ENCODE assay signal across 18 cellular contexts in the genomic region with DNA sequence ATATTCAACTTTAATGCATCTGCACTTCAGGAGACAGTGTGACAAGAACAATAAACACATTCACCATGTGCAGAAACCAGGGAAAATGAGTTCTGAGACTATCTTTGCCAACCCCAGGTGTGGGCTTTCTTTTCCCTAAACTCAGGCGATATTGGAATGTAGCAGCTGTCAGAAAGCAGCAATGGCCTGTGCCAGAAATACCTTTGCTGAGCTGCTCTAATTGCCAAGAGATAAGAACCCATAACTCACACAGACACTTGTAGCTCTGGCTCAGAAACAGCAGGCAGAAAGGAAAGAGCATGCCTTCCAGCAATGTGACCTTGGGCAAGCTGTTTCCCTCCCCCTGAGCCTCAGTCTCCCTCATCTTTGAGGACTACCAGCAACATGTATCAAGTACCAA.
DNase-seq lines count a peak whose midpoint lies in the region; ATAC-seq and TF ChIP-seq lines count a peak whose summit lies in the region.
"Had no signal": no experiment of that assay in that cellular context is flagged by ENCODE, and none has a peak within 500 bp of the region (broad histone marks: within the 10 kb centered on the region; RNA-seq: fewer than 3 reads in every experiment).

No MANE protein-coding gene starts in this region.

- no peaks in the 10 kb centered on the region for H3K9me3 ChIP-seq in Caco-2
- no peaks in the 10 kb centered on the region for H3K9me3 ChIP-seq in cardiac muscle cell (ENCODE audit: low read depth)
- H3K9me3 ChIP-seq: neutrophil had no signal

- intact Hi-C loops in Caco-2 (cut with micrococcal nuclease; ENCODE audit: unreplicated experiment): loop anchor here (1.0 kb wide), 2 partner anchors 11 to 116 kb away; no protein-coding TSS in a partner anchor

- no peak overlapping the region for H3K9ac ChIP-seq in mesendoderm (ENCODE audit: low read length)

- peak; percentile 53 to 62 for DNase-seq in Caco-2
- peak; percentile 55 for DNase-seq in NCI-H82 (lab: John Stamatoyannopoulos, UW)
- peak in 1 of 2 donors; percentile 86 for DNase-seq in cardiac muscle cell (ENCODE audit: low read depth in 1 of 2, low spot score in 1 of 2)
- peak; percentile 85 for DNase-seq in mesendoderm
- DNase-seq: activated CD4-positive, alpha-beta T cell treated with anti-CD3 and anti-CD28 coated beads for 36 hours; DMS153; endodermal cell; GDM1; NCI-H1436 treated with DMSO at 0.1 percent for 48 hours had no signal

- peak overlapping the region; percentile 98 for H3K27ac ChIP-seq in cardiac muscle cell
- H3K27ac ChIP-seq in mesendoderm (ENCODE audit: low read depth, low read length): no peak overlapping the region
- H3K27ac ChIP-seq: C4-2B, coronary artery, neutrophil had no signal

- no peak overlapping the region for H4K8ac ChIP-seq in mesendoderm (ENCODE audit: low read depth, low read length)

- ATAC-seq in GM18868 (IDR thresholded peaks at IDR 0.05; ENCODE audit: unreplicated experiment) (no peak), GM21447 (IDR thresholded peaks at IDR 0.05; ENCODE audit: unreplicated experiment) (no peak), HG02798 (IDR thresholded peaks at IDR 0.05; ENCODE audit: poor library complexity, unreplicated experiment) (no peak), HG03108 (IDR thresholded peaks at IDR 0.05; ENCODE audit: unreplicated experiment) (no peak)

- no TSS peak for BruUV-seq in Caco-2 (replicated peaks; lab: Mats Ljungman, UMichigan)

- no peak overlapping the region for H2BK15ac ChIP-seq in mesendoderm (replicated peaks; ENCODE audit: low read depth)

- H3K27me3 Mint-ChIP-seq in Caco-2 (ENCODE audit: insufficient read depth, unreplicated experiment): no peaks in the 10 kb centered on the region
- H3K27me3 Mint-ChIP-seq: brain had no signal

- H3K36me3 ChIP-seq in Caco-2 (ENCODE audit: control insufficient read depth, insufficient read depth, low read length): no peaks in the 10 kb centered on the region
- H3K36me3 ChIP-seq in cardiac muscle cell: no peaks in the 10 kb centered on the region
- H3K36me3 ChIP-seq in mesendoderm (ENCODE audit: control insufficient read depth, insufficient read depth, low read length): no peaks in the 10 kb centered on the region
- H3K36me3 ChIP-seq: neutrophil had no signal

- no peaks in the 10 kb centered on the region for H3K36me3 Mint-ChIP-seq in Caco-2 (ENCODE audit: insufficient read depth, unreplicated experiment)
- H3K36me3 Mint-ChIP-seq: activated naive CD4-positive, alpha-beta T cell treated with anti-CD3 and anti-CD28 coated beads, Interleukin-2, amount 50 U/mL, for 72 hours; brain had no signal

- no peak overlapping the region for H2BK120ac ChIP-seq in mesendoderm (ENCODE audit: low read depth, low read length)

- H3K27me3 ChIP-seq in Caco-2 (replicated peaks; ENCODE audit: control insufficient read depth, insufficient read depth, low read length) (no peaks in the 10 kb centered on the region), cardiac muscle cell (no peaks in the 10 kb centered on the region), mesendoderm (ENCODE audit: insufficient read depth, low read length, poor library complexity) (no peaks in the 10 kb centered on the region)

- H3K4me3 Mint-ChIP-seq in Caco-2 (ENCODE audit: unreplicated experiment): no peak overlapping the region
- H3K4me3 Mint-ChIP-seq: activated CD4-positive, alpha-beta T cell treated with anti-CD3 and anti-CD28 coated beads for 36 hours; endodermal cell had no signal

- no peak overlapping the region for H3K4ac ChIP-seq in mesendoderm (ENCODE audit: low read depth, low read length)

- H3K27ac Mint-ChIP-seq in Caco-2 (ENCODE audit: unreplicated experiment): peak overlapping the region; percentile 11
- H3K27ac Mint-ChIP-seq: activated CD4-positive, alpha-beta T cell treated with anti-CD3 and anti-CD28 coated beads for 36 hours; activated naive CD4-positive, alpha-beta T cell treated with anti-CD3 and anti-CD28 coated beads, Interleukin-2, amount 50 U/mL, for 72 hours; endodermal cell had no signal

- H3K4me2 ChIP-seq in mesendoderm (ENCODE audit: low read length): no peak overlapping the region

- H4K5ac ChIP-seq in mesendoderm (ENCODE audit: low read length): no peak overlapping the region

- H3K4me3 ChIP-seq in Caco-2 (ENCODE audit: low read depth, low read length) (no peak overlapping the region), cardiac muscle cell (peak overlapping the region; percentile 14), mesendoderm (ENCODE audit: low read length) (no peak overlapping the region)
- H3K4me3 ChIP-seq: coronary artery had no signal

- TF ChIP-seq CTCF in Caco-2 (IDR thresholded peaks at IDR 0.05; ENCODE audit: insufficient read depth in 1 of 2, low read depth in 1 of 2, low read length in 1 of 2, severe bottlenecking in 1 of 2, unreplicated experiment in 1 of 2) (no peak), cardiac muscle cell (IDR thresholded peaks at IDR 0.05; ENCODE audit: low read depth, low read length) (no peak)

- H3K4me1 ChIP-seq in Caco-2: peaks cover 10% of the 10 kb centered on the region
- peaks cover 47% of the 10 kb centered on the region for H3K4me1 ChIP-seq in cardiac muscle cell (ENCODE audit: low read depth)
- H3K4me1 ChIP-seq in mesendoderm (ENCODE audit: control insufficient read depth, low read depth, low read length): peaks cover 6% of the 10 kb centered on the region

- H3K79me2 ChIP-seq in mesendoderm (ENCODE audit: control insufficient read depth, insufficient read depth, low read length): no peaks in the 10 kb centered on the region

- H3K79me1 ChIP-seq in mesendoderm (ENCODE audit: low read length): no peaks in the 10 kb centered on the region

- H3K23ac ChIP-seq in mesendoderm (ENCODE audit: low read length): no peak overlapping the region

- no peak overlapping the region for H2BK5ac ChIP-seq in mesendoderm (ENCODE audit: low read length)

- H3K4me1 Mint-ChIP-seq in Caco-2 (ENCODE audit: low read depth, unreplicated experiment): peaks cover 12% of the 10 kb centered on the region
- H3K4me1 Mint-ChIP-seq: activated CD4-positive, alpha-beta T cell treated with anti-CD3 and anti-CD28 coated beads for 36 hours had no signal

- WGBS in mesendoderm (ENCODE audit: extremely low coverage, insufficient coverage, low lambda C conversion rate): no CpG with 5 or more reads among the region's 1 CpG

- no peaks in the 10 kb centered on the region for H3K9me3 Mint-ChIP-seq in Caco-2 (ENCODE audit: unreplicated experiment)
- H3K9me3 Mint-ChIP-seq: activated naive CD4-positive, alpha-beta T cell treated with anti-CD3 and anti-CD28 coated beads, Interleukin-2, amount 50 U/mL, for 72 hours; brain; endodermal cell had no signal

- H2AK5ac ChIP-seq in mesendoderm (ENCODE audit: low read length): no peak overlapping the region

- POLR2A ChIA-PET in Caco-2 (lab: Charles Lee): interaction anchor here (0.8 to 1.1 kb wide), 2 partner anchors 12 to 141 kb away, joined by 5 to 7 read pairs; partner anchors contain the start of gene RPS13

- no peak overlapping the region for H3K56ac ChIP-seq in mesendoderm (ENCODE audit: low read length)

- no peak overlapping the region for H3K18ac ChIP-seq in mesendoderm (ENCODE audit: low read length)

- CTCF ChIA-PET in Caco-2 (lab: Charles Lee): interaction anchor here (0.6 to 1.3 kb wide), 8 partner anchors 9 to 151 kb away, joined by 3 to 12 read pairs (median 4); no protein-coding TSS in a partner anchor
